Comparison of ENCODE assay signal across 8 cellular contexts in genomic region chr17:47650525-47651522, GRCh38. TPM values are rescaled to one million over a fixed set of nuclear protein-coding genes. Genes with fewer than 3 reads are reported as not detected.
DNase-seq lines count a peak whose midpoint lies in the region; ATAC-seq and TF ChIP-seq lines count a peak whose summit lies in the region.

No MANE protein-coding gene starts in this region.

- H3K4me3 Mint-ChIP-seq in activated CD4-positive, alpha-beta T cell treated with anti-CD3 and anti-CD28 coated beads, Interleukin-2, amount 10 ng/mL, durations not matched to agents 24 days and 14 days, result peak overlapping the region; percentile 92

- peaks cover 52% of the 10 kb centered on the region for H3K36me3 Mint-ChIP-seq in activated CD4-positive, alpha-beta T cell treated with anti-CD3 and anti-CD28 coated beads, Interleukin-2, amount 10 ng/mL, durations not matched to agents 24 days and 14 days (ENCODE audit: low read depth)

- TF ChIP-seq CTCF in AG09319 (IDR thresholded peaks at IDR 0.05; ENCODE audit: low read depth, low read length), result no peak
- TF ChIP-seq CTCF in coronary artery (IDR thresholded peaks at IDR 0.05), result no peak

- no peaks in the 10 kb centered on the region for H3K9me3 Mint-ChIP-seq in activated CD4-positive, alpha-beta T cell treated with anti-CD3 and anti-CD28 coated beads, Interleukin-2, amount 10 ng/mL, durations not matched to agents 24 days and 14 days

- peak overlapping the region; percentile 90 for H3K27ac Mint-ChIP-seq in activated CD4-positive, alpha-beta T cell treated with anti-CD3 and anti-CD28 coated beads, Interleukin-2, amount 10 ng/mL, durations not matched to agents 24 days and 14 days

- DNase-seq in AG09319 (ENCODE audit: extremely low read depth, low read depth) (peak; percentile 89), NCI-H524 (lab: John Stamatoyannopoulos, UW) (peak; percentile 96 to 98), coronary artery (ENCODE audit: low spot score) (peak; percentile 97), left kidney (ENCODE audit: low read depth, low spot score) (peak; percentile 98)
- peak; percentile 98 for DNase-seq in activated CD4-positive, alpha-beta T cell treated with anti-CD3 and anti-CD28 coated beads, Interleukin-2, amount 10 ng/mL, durations not matched to agents 24 days and 14 days
- DNase-seq in stimulated activated CD4-positive, alpha-beta T cell treated with anti-CD3 and anti-CD28 coated beads, Interleukin-1b, Interleukin-23, amount 100 ng/mL, for 4 hours (ENCODE audit: low read depth in 2 of 2), result peak; percentile 90 to 91

- H3K4me3 ChIP-seq in coronary artery, result peak overlapping the region; percentile 94

- intact Hi-C loops in activated CD4-positive, alpha-beta T cell treated with anti-CD3 and anti-CD28 coated beads, Interleukin-2, amount 10 ng/mL, durations not matched to agents 24 days and 14 days (cut with micrococcal nuclease), result loop anchor here (2.0 to 5.0 kb wide), 2 partner anchors 44 to 71 kb away; partner anchors contain the start of gene TBKBP1

- ATAC-seq in GM19043 (IDR thresholded peaks at IDR 0.05; ENCODE audit: low read depth, unreplicated experiment) (peak; percentile 38), HG03442 (IDR thresholded peaks at IDR 0.05; ENCODE audit: unreplicated experiment) (peak; percentile 48)

- H3K4me1 Mint-ChIP-seq in activated CD4-positive, alpha-beta T cell treated with anti-CD3 and anti-CD28 coated beads, Interleukin-2, amount 10 ng/mL, durations not matched to agents 24 days and 14 days, result peaks cover 53% of the 10 kb centered on the region

- no peaks in the 10 kb centered on the region for H3K27me3 Mint-ChIP-seq in activated CD4-positive, alpha-beta T cell treated with anti-CD3 and anti-CD28 coated beads, Interleukin-2, amount 10 ng/mL, durations not matched to agents 24 days and 14 days

- H3K27ac ChIP-seq in coronary artery, result peak overlapping the region; percentile 92 to 98

RNA-seq across cellular contexts. Expression of gene KPNB1, which starts 1.1 kb away (rescaled TPM):
- 727 and 736 TPM in 2 replicates for total RNA-seq in activated CD4-positive, alpha-beta T cell treated with anti-CD3 and anti-CD28 coated beads, Interleukin-2, amount 10 ng/mL, durations not matched to agents 24 days and 14 days

RNA-seq across cellular contexts. Expression of gene TBKBP1, which starts 43.1 kb away (rescaled TPM):
- 9.3 and 10.9 TPM in 2 replicates for total RNA-seq in activated CD4-positive, alpha-beta T cell treated with anti-CD3 and anti-CD28 coated beads, Interleukin-2, amount 10 ng/mL, durations not matched to agents 24 days and 14 days

Comparison
In these comparisons a context has a peak if more than half of its experiments do, and no peak if none do; other contexts are left out.
1. Peak in every context shown above with its lines: DNase-seq, ATAC-seq, H3K4me3 ChIP-seq and H3K27ac ChIP-seq.